ENCODE assay signal across 1 cellular context in genomic region chr6:30164714-30165113, GRCh38.
TF ChIP-seq lines count a peak whose summit lies in the region.

No MANE protein-coding gene starts in this region.

TF ChIP-seq in HepG2, 621 proteins besides CTCF, POLR2A, EP300 and RAD21 (continues in another document):
- TF ChIP-seq SAP130 (CRISPR knock-in tag; IDR thresholded peaks at IDR 0.05; ENCODE audit: low read depth) (peak; percentile 39; the same call in 1 of the 2 replicates), SALL1 (CRISPR knock-in tag; IDR thresholded peaks at IDR 0.05) (peak; percentile 26; the same call in 1 of the 2 replicates), CBX5 (CRISPR knock-in tag; IDR thresholded peaks at IDR 0.05; ENCODE audit: borderline replicate concordance) (0 out of 2 replicates have a peak, but pooled peaks have one; percentile 9), GABPB1 (CRISPR knock-in tag; IDR thresholded peaks at IDR 0.05) (0 out of 2 replicates have a peak, but pooled peaks have one; percentile 10), NCOR1 (IDR thresholded peaks at IDR 0.05; ENCODE audit: borderline replicate concordance, low read length) (no peak), KAT8 (CRISPR knock-in tag; IDR thresholded peaks at IDR 0.05) (no peak), ZSCAN12 (CRISPR knock-in tag; IDR thresholded peaks at IDR 0.05) (no peak), ZNF343 (CRISPR knock-in tag; IDR thresholded peaks at IDR 0.05) (no peak), FOXJ3 (CRISPR knock-in tag; IDR thresholded peaks at IDR 0.05; ENCODE audit: borderline replicate concordance) (no peak), ZNF451 (CRISPR knock-in tag; IDR thresholded peaks at IDR 0.05) (0 out of 2 replicates have a peak, but pooled peaks have one; percentile 40), KAT7 (CRISPR knock-in tag; IDR thresholded peaks at IDR 0.05; ENCODE audit: borderline replicate concordance) (no peak), MAX (IDR thresholded peaks at IDR 0.05) (peak; percentile 77), TEF (CRISPR knock-in tag; IDR thresholded peaks at IDR 0.05) (no peak), PLSCR1 (CRISPR knock-in tag; IDR thresholded peaks at IDR 0.05; ENCODE audit: borderline replicate concordance) (no peak), CENPT (CRISPR knock-in tag; IDR thresholded peaks at IDR 0.05; ENCODE audit: low read depth) (no peak), TFDP1 (CRISPR knock-in tag; IDR thresholded peaks at IDR 0.05; ENCODE audit: borderline replicate concordance) (peak; percentile 22; the same call in 1 of the 2 replicates), CAMTA2 (CRISPR knock-in tag; IDR thresholded peaks at IDR 0.05; ENCODE audit: borderline replicate concordance) (no peak), NCOA2 (CRISPR knock-in tag; IDR thresholded peaks at IDR 0.05) (no peak; the same call in 1 of the 2 replicates), ZNF615 (CRISPR knock-in tag; IDR thresholded peaks at IDR 0.05; ENCODE audit: borderline replicate concordance) (no peak), PHF5A (CRISPR knock-in tag; IDR thresholded peaks at IDR 0.05; ENCODE audit: low read depth, unreplicated experiment) (peak; percentile 37), ZNF282 (IDR thresholded peaks at IDR 0.05; ENCODE audit: partially characterized antibody) (no peak), ZNF775 (CRISPR knock-in tag; IDR thresholded peaks at IDR 0.05; ENCODE audit: borderline replicate concordance) (no peak), ZNF180 (CRISPR knock-in tag; IDR thresholded peaks at IDR 0.05; ENCODE audit: borderline replicate concordance, low read depth) (no peak), ZNF773 (CRISPR knock-in tag; IDR thresholded peaks at IDR 0.05; ENCODE audit: borderline replicate concordance) (no peak), ZNF235 (CRISPR knock-in tag; IDR thresholded peaks at IDR 0.05; ENCODE audit: borderline replicate concordance) (no peak), USF2 (IDR thresholded peaks at IDR 0.05; ENCODE audit: low read depth, low read length) (0 out of 2 replicates have a peak, but pooled peaks have one; percentile 11), USF2 (CRISPR knock-in tag; IDR thresholded peaks at IDR 0.05; ENCODE audit: borderline replicate concordance) (no peak), XBP1 (CRISPR knock-in tag; IDR thresholded peaks at IDR 0.05) (no peak), PHF20 (CRISPR knock-in tag; IDR thresholded peaks at IDR 0.05) (no peak), HDAC2 (CRISPR knock-in tag; IDR thresholded peaks at IDR 0.05) (no peak), ZNF770 (CRISPR knock-in tag; IDR thresholded peaks at IDR 0.05) (peak; percentile 95), ZNF580 (CRISPR knock-in tag; IDR thresholded peaks at IDR 0.05; ENCODE audit: borderline replicate concordance, low read depth) (peak; percentile 2; the same call in 1 of the 2 replicates), MYC (CRISPR knock-in tag; IDR thresholded peaks at IDR 0.05; ENCODE audit: borderline replicate concordance) (peak; percentile 46; the same call in 1 of the 2 replicates), BRD4 (CRISPR knock-in tag; IDR thresholded peaks at IDR 0.05) (no peak), ZNF639 (CRISPR knock-in tag; conservative IDR thresholded peaks at IDR 0.05) (no peak), ZNF878 (CRISPR knock-in tag; IDR thresholded peaks at IDR 0.05) (no peak), ZNF18 (CRISPR knock-in tag; IDR thresholded peaks at IDR 0.05; ENCODE audit: insufficient replicate concordance) (no peak), NRL (CRISPR knock-in tag; IDR thresholded peaks at IDR 0.05; ENCODE audit: borderline replicate concordance) (no peak), ZNF263 (CRISPR knock-in tag; IDR thresholded peaks at IDR 0.05) (no peak; the same call in 1 of the 2 replicates), ZNF367 (CRISPR knock-in tag; IDR thresholded peaks at IDR 0.05; ENCODE audit: borderline replicate concordance) (no peak), POGK (CRISPR knock-in tag; conservative IDR thresholded peaks at IDR 0.05) (no peak), ZNF570 (CRISPR knock-in tag; IDR thresholded peaks at IDR 0.05; ENCODE audit: borderline replicate concordance) (no peak), ZNF790 (CRISPR knock-in tag; IDR thresholded peaks at IDR 0.05; ENCODE audit: borderline replicate concordance) (0 out of 2 replicates have a peak, but pooled peaks have one; percentile 47), RARA (CRISPR knock-in tag; IDR thresholded peaks at IDR 0.05) (no peak), SMAD1 (CRISPR knock-in tag; IDR thresholded peaks at IDR 0.05; ENCODE audit: borderline replicate concordance, low read depth) (0 out of 2 replicates have a peak, but pooled peaks have one; percentile 41), ZFP62 (CRISPR knock-in tag; IDR thresholded peaks at IDR 0.05) (no peak), SSRP1 (CRISPR knock-in tag; IDR thresholded peaks at IDR 0.05) (no peak)
